ENCODE assay signal across 8 cellular contexts in the genomic region with DNA sequence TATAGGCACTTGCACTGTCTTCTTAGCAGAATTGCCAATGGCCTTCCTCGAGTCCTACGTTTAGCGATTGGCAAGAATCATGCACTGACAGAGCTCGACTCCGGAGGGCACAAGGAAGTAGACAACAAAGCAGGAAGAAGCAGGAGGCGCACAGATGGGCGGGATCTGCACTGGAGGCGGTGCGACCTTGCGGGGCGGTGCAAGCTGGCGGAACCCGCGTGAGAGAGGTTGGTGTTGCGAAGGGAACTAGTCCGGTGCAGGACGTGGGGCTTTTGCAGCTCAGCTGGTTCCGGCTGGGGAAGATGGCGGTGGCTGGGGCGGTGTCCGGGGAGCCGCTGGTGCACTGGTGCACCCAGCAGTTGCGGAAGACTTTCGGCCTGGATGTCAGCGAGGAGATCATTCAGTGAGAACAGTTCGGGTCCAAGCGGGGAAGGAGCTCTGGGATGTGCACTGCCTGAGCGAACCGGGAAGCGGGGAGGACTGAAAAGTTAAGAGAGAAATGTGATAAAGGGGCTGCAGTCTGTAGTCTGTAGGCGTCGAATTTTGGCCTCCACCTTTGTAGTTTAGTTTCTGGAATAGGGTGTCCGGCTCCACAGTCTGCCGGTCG. TPM values are rescaled to one million over a fixed set of nuclear protein-coding genes. Genes with fewer than 3 reads are reported as not detected.
DNase-seq lines count a peak whose midpoint lies in the region; ATAC-seq and TF ChIP-seq lines count a peak whose summit lies in the region.

TRIP4 (plus strand) TSS at position 275 of the 607 bp plus-strand sequence; CDS start at position 303, 28 bp downstream.

- 0 out of 2 replicates have a peak, but pooled peaks cover 3% of the 10 kb centered on the region for H3K4me1 Mint-ChIP-seq in WTC11

- peak within 1 kb of the TSS; percentile 80 for H2AFZ ChIP-seq in ACC112 (ENCODE audit: low read length, unreplicated experiment)

- H3K36me3 ChIP-seq in ACC112 (ENCODE audit: insufficient read depth, low read length) (no peaks in the 10 kb centered on the region), spleen (peaks cover 0 to 27% (median 0%) of the 10 kb centered on the region in 6 donors)

- H3K27me3 Mint-ChIP-seq in WTC11 (ENCODE audit: low read depth) = peaks cover 37% of the 10 kb centered on the region

- ATAC-seq in GM18868 (IDR thresholded peaks at IDR 0.05; ENCODE audit: unreplicated experiment) (peak; percentile 97), HG03108 (IDR thresholded peaks at IDR 0.05; ENCODE audit: unreplicated experiment) (peak; percentile 99), WTC11 (peak; percentile 99)

- H3K27ac ChIP-seq in ACC112 (ENCODE audit: low read depth, low read length) (peak within 1 kb of the TSS; percentile 37), spleen (peak within 1 kb of the TSS; percentile 79 to 89 (median 85))

- peak; percentile 56 to 88 (median 57) for TF ChIP-seq POLR2A in spleen (IDR thresholded peaks at IDR 0.05)

- H3K9me3 Mint-ChIP-seq in WTC11 = no peaks in the 10 kb centered on the region

- H3K27me3 ChIP-seq in ACC112 (ENCODE audit: insufficient read depth, low read length) = no peaks in the 10 kb centered on the region
- no peaks in the 10 kb centered on the region for H3K27me3 ChIP-seq in spleen (replicated peaks in 1 of 7)

- H3K79me2 ChIP-seq in ACC112 (ENCODE audit: control insufficient read depth, insufficient read depth, low read length, unreplicated experiment) = peaks cover 30% of the 10 kb centered on the region

- intact Hi-C loops in spleen (cut with DNase I; ENCODE audit: low total_unique reads) = no loop called here

- POLR2A ChIA-PET in WTC11 (lab: Charles Lee) = interaction anchor here (0.6 to 1.7 kb wide), 5 partner anchors 11 to 72 kb away, joined by 3 to 6 read pairs (median 4); no protein-coding TSS in a partner anchor

- 0 to 1% (median 1%) methylated on average over 35 of the region's 35 CpGs for WGBS in spleen, 5 donors

- TF ChIP-seq CTCF in WTC11 (IDR thresholded peaks at IDR 0.05) = no peak
- TF ChIP-seq CTCF in cardiac fibroblast (IDR thresholded peaks at IDR 0.05; ENCODE audit: low read depth, low read length) = peak; percentile 21
- TF ChIP-seq CTCF in spleen (IDR thresholded peaks at IDR 0.05 in 8 of 11, conservative IDR thresholded peaks at IDR 0.05 in 3 of 11) = peak in 7 of 11 experiments; percentile 10 to 45 (median 26)

- H3K4me1 ChIP-seq in ACC112 (ENCODE audit: control insufficient read depth, insufficient read depth, low read length, unreplicated experiment) = no peaks in the 10 kb centered on the region
- H3K4me1 ChIP-seq in spleen = peaks cover 10 to 47% (median 24%) of the 10 kb centered on the region in 6 donors

- H3K4me3 Mint-ChIP-seq in WTC11 = peak within 1 kb of the TSS; percentile 97

- H3K36me3 Mint-ChIP-seq in WTC11 = no peaks in the 10 kb centered on the region

- CTCF ChIA-PET in WTC11 (lab: Charles Lee) = interaction anchor here (0.6 to 1.5 kb wide), 10 partner anchors 11 to 313 kb away, joined by 3 to 6 read pairs (median 3); partner anchors contain the start of genes CSNK1G1 and PPIB

- H3K27ac Mint-ChIP-seq in WTC11 = peak within 1 kb of the TSS; percentile 95

- H3K9me3 ChIP-seq in spleen = no peaks in the 10 kb centered on the region

- peak; percentile 97 for DNase-seq in NCI-H226
- peak; percentile 96 for DNase-seq in WTC11 (ENCODE audit: low spot score)
- peak; percentile 98 for DNase-seq in cardiac fibroblast (ENCODE audit: low read depth in 2 of 2)
- DNase-seq in inferior parietal cortex (ENCODE audit: extremely low spot score) = peak; percentile 90
- peak; percentile 99 for DNase-seq in spleen

- H3K4me3 ChIP-seq in ACC112 (ENCODE audit: low read depth, low read length) (peak within 1 kb of the TSS; percentile 89), cardiac fibroblast (replicated peaks in 1 of 2; ENCODE audit: low read depth in 2 of 2, low read length in 2 of 2) (peak within 1 kb of the TSS; percentile 77 to 94), spleen (peak within 1 kb of the TSS; percentile 73 to 88 (median 83))

TF ChIP-seq in WTC11, 78 proteins besides CTCF, POLR2A, EP300 and RAD21 (continues in another document):
- TF ChIP-seq HMGA2 (CRISPR knock-in tag; IDR thresholded peaks at IDR 0.05) (0 out of 2 replicates have a peak, but pooled peaks have one; percentile 2), GABPB1 (CRISPR knock-in tag; IDR thresholded peaks at IDR 0.05) (peak; percentile 96), ZNF416 (CRISPR knock-in tag; IDR thresholded peaks at IDR 0.05) (no peak), TCF7 (CRISPR knock-in tag; IDR thresholded peaks at IDR 0.05; ENCODE audit: low read depth) (no peak), ZNF425 (CRISPR knock-in tag; conservative IDR thresholded peaks at IDR 0.05) (no peak), PREB (CRISPR knock-in tag; IDR thresholded peaks at IDR 0.05; ENCODE audit: borderline replicate concordance) (no peak), CREM (CRISPR knock-in tag; IDR thresholded peaks at IDR 0.05) (peak; percentile 82), SMAD4 (CRISPR knock-in tag; IDR thresholded peaks at IDR 0.05) (no peak), NFE2L1 (CRISPR knock-in tag; IDR thresholded peaks at IDR 0.05) (peak; percentile 76; the same call in 1 of the 2 replicates), IRF2 (CRISPR knock-in tag; IDR thresholded peaks at IDR 0.05; ENCODE audit: borderline replicate concordance, low read depth) (no peak), ZNF423 (CRISPR knock-in tag; IDR thresholded peaks at IDR 0.05) (no peak), HMGXB4 (CRISPR knock-in tag; IDR thresholded peaks at IDR 0.05) (peak; percentile 60; the same call in 1 of the 2 replicates), TEAD4 (CRISPR knock-in tag; IDR thresholded peaks at IDR 0.05) (0 out of 2 replicates have a peak, but pooled peaks have one; percentile 27), GTF2I (CRISPR knock-in tag; conservative IDR thresholded peaks at IDR 0.05) (no peak), ZNF396 (CRISPR knock-in tag; IDR thresholded peaks at IDR 0.05; ENCODE audit: borderline replicate concordance) (no peak)
- TF ChIP-seq, protein P1, sequence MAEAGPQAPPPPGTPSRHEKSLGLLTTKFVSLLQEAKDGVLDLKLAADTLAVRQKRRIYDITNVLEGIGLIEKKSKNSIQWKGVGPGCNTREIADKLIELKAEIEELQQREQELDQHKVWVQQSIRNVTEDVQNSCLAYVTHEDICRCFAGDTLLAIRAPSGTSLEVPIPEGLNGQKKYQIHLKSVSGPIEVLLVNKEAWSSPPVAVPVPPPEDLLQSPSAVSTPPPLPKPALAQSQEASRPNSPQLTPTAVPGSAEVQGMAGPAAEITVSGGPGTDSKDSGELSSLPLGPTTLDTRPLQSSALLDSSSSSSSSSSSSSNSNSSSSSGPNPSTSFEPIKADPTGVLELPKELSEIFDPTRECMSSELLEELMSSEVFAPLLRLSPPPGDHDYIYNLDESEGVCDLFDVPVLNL (CRISPR knock-in tag; IDR thresholded peaks at IDR 0.05; ENCODE audit: borderline replicate concordance, low read depth) = no peak
- TF ChIP-seq, protein P2, sequence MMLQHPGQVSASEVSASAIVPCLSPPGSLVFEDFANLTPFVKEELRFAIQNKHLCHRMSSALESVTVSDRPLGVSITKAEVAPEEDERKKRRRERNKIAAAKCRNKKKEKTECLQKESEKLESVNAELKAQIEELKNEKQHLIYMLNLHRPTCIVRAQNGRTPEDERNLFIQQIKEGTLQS (CRISPR knock-in tag; conservative IDR thresholded peaks at IDR 0.05) = no peak

RNA-seq across cellular contexts. Expression of gene TRIP4, which starts in this region (rescaled TPM):
- total RNA-seq in WTC11 (2021) (12.9 to 15.7 TPM (median 15.4 TPM) in 3 replicates), spleen (10 to 100 TPM; 18.2 to 31.9 (median 25.6) TPM)
- polyA plus RNA-seq in spleen = 10 to 100 TPM; 17.3 to 27.6 (median 20.0) TPM

Comparison
In these comparisons a context has a peak if more than half of its experiments do, and no peak if none do; other contexts are left out.
1. Peak in every context shown above with its lines: DNase-seq, ATAC-seq, H3K4me3 ChIP-seq and H3K27ac ChIP-seq.